16 cellular contexts compared by ENCODE assay signal in the genomic region with DNA sequence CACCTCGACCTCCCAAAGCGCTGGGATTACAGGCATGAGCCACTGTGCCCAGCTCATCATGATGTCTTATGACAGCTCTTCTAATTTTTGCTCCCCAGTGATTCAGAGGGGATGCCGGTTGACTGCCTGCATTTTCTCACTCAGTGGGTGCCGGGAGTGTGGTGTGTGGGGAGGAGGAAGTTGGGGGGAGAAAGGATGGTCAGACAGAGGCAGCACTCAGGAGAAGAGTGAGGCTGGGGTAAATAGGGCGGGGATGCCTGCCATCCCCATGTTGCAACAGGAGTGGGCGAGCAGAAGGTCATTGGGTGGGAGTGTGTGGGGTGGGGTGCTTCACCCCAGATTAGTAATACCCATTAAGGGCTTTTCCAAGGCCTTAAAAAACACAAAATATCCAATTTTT. TPM values are rescaled to one million over a fixed set of nuclear protein-coding genes. Genes with fewer than 3 reads are reported as not detected.
"Had no signal": no experiment of that assay in that cellular context is flagged by ENCODE, and none has a peak within 500 bp of the region (broad histone marks: within the 10 kb centered on the region; RNA-seq: fewer than 3 reads in every experiment).

No MANE protein-coding gene starts in this region.

- H3K27ac Mint-ChIP-seq: activated naive CD4-positive, alpha-beta T cell treated with anti-CD3 and anti-CD28 coated beads for 36 hours; naive thymus-derived CD8-positive, alpha-beta T cell had no signal

- ATAC-seq: activated CD4-positive, CD25-positive, alpha-beta regulatory T cell treated with anti-CD3 and anti-CD28 coated beads, Interleukin-2, amount 50 U/mL, for 24 hours; mucosa of descending colon; naive thymus-derived CD8-positive, alpha-beta T cell; right cardiac atrium had no signal

- DNase-seq: activated CD4-positive, alpha-beta T cell treated with anti-CD3 and anti-CD28 coated beads, Interleukin-2, amount 50 U/mL, for 48 hours; activated naive CD4-positive, alpha-beta T cell treated with anti-CD3 and anti-CD28 coated beads for 36 hours; adrenal gland; esophagus squamous epithelium; foreskin fibroblast; head of caudate nucleus; mammary epithelial cell; mucosa of descending colon; naive thymus-derived CD8-positive, alpha-beta T cell; right cardiac atrium; small intestine; thyroid gland had no signal

- H3K4me3 Mint-ChIP-seq: activated naive CD4-positive, alpha-beta T cell treated with anti-CD3 and anti-CD28 coated beads for 36 hours; naive thymus-derived CD8-positive, alpha-beta T cell had no signal

- H3K36me3 Mint-ChIP-seq: naive thymus-derived CD8-positive, alpha-beta T cell had no signal

- H3K9me3 Mint-ChIP-seq: activated naive CD4-positive, alpha-beta T cell treated with anti-CD3 and anti-CD28 coated beads for 36 hours; naive thymus-derived CD8-positive, alpha-beta T cell had no signal

RNA-seq across cellular contexts. Expression of gene CCL24, which starts 3.5 kb away (rescaled TPM):
- total RNA-seq: activated naive CD4-positive, alpha-beta T cell treated with anti-CD3 and anti-CD28 coated beads for 36 hours; cardiac septum; mammary epithelial cell; naive thymus-derived CD8-positive, alpha-beta T cell; posterior vena cava; right cardiac atrium; T-helper 1 cell treated with Interleukin-12 subunit alpha and Interleukin-12 subunit beta and Interleukin-4 antibody, amounts not matched to agents 30 ng/mL and 1 ng/mL, for 36 hours; thyroid gland had no signal

RNA-seq across cellular contexts. Expression of gene CCL26, which starts 45.1 kb away (rescaled TPM):
- total RNA-seq: activated naive CD4-positive, alpha-beta T cell treated with anti-CD3 and anti-CD28 coated beads for 36 hours; esophagus squamous epithelium; mammary epithelial cell; naive thymus-derived CD8-positive, alpha-beta T cell; T-helper 1 cell treated with Interleukin-12 subunit alpha and Interleukin-12 subunit beta and Interleukin-4 antibody, amounts not matched to agents 30 ng/mL and 1 ng/mL, for 36 hours; thyroid gland had no signal
